8 cellular contexts compared by ENCODE assay signal in genomic region chr12:100268835-100269564, GRCh38. TPM values are rescaled to one million over a fixed set of nuclear protein-coding genes. Genes with fewer than 3 reads are reported as not detected.
DNase-seq lines count a peak whose midpoint lies in the region; ATAC-seq and TF ChIP-seq lines count a peak whose summit lies in the region.

No MANE protein-coding gene starts in this region.

- H3K27ac Mint-ChIP-seq in Calu3 (ENCODE audit: unreplicated experiment) (peak overlapping the region; percentile 48), nephron progenitor cell (no peak overlapping the region)

- TF ChIP-seq CTCF in Calu3 (IDR thresholded peaks at IDR 0.05; ENCODE audit: unreplicated experiment) (no peak), coronary artery (IDR thresholded peaks at IDR 0.05) (no peak), nephron progenitor cell (IDR thresholded peaks at IDR 0.05) (no peak)

- no peak for ATAC-seq in GM21367 (IDR thresholded peaks at IDR 0.05; ENCODE audit: unreplicated experiment)

- intact Hi-C loops in Calu3 (cut with micrococcal nuclease; ENCODE audit: unreplicated experiment), result no loop called here

- H3K27ac ChIP-seq in coronary artery, result no peak overlapping the region

- H3K4me3 Mint-ChIP-seq in Calu3 (ENCODE audit: low read depth, unreplicated experiment) (peak overlapping the region; percentile 94), nephron progenitor cell (peak overlapping the region; percentile 99)

- DNase-seq in Calu3 (no peak), M059J (ENCODE audit: low read depth) (peak; percentile 6), coronary artery (ENCODE audit: low spot score) (no peak), nephron progenitor cell (no peak), AG08396 (ENCODE audit: low spot score) (no peak), NCI-H1436 treated with DMSO at 0.1 percent for 48 hours (lab: John Stamatoyannopoulos, UW) (no peak), DMS153 treated with DMSO at 0.1 percent for 48 hours (lab: John Stamatoyannopoulos, UW; ENCODE audit: unreplicated experiment) (no peak)

- H3K9me3 Mint-ChIP-seq in Calu3 (ENCODE audit: low read depth, unreplicated experiment), result no peaks in the 10 kb centered on the region
- no peaks in the 10 kb centered on the region for H3K9me3 Mint-ChIP-seq in nephron progenitor cell

- CTCF ChIA-PET in Calu3 (lab: Charles Lee), result interaction anchor here (3.4 kb wide), 1 partner anchor 34 kb away, joined by 22 read pairs; no protein-coding TSS in a partner anchor

- H3K27me3 Mint-ChIP-seq in Calu3 (ENCODE audit: unreplicated experiment), result no peaks in the 10 kb centered on the region
- peaks cover 2% of the 10 kb centered on the region for H3K27me3 Mint-ChIP-seq in nephron progenitor cell (ENCODE audit: low read depth, poor library complexity)

- H3K4me1 Mint-ChIP-seq in Calu3 (ENCODE audit: low read depth, unreplicated experiment) (peaks cover 22% of the 10 kb centered on the region), nephron progenitor cell (peaks cover 32% of the 10 kb centered on the region)

- H3K36me3 Mint-ChIP-seq in Calu3 (ENCODE audit: insufficient read depth, unreplicated experiment) (peaks cover 30% of the 10 kb centered on the region), nephron progenitor cell (ENCODE audit: low read depth) (peaks cover 9% of the 10 kb centered on the region)

- BruUV-seq in Calu3 (replicated peaks; lab: Mats Ljungman, UMichigan), result no TSS peak

- H3K4me3 ChIP-seq in coronary artery, result peak overlapping the region; percentile 90

RNA-seq across cellular contexts. Expression of gene SCYL2, which starts 2.0 kb away (rescaled TPM):
- total RNA-seq in Calu3 (2022), result 59.9 and 63.4 TPM in 2 replicates
- 33.8 and 50.9 TPM in 2 replicates for total RNA-seq in M059J (2014; rRNA removed; shearing (Covaris generic))

RNA-seq across cellular contexts. Expression of gene DEPDC4, which starts 2.1 kb away (rescaled TPM):
- total RNA-seq in Calu3 (2022), result 1.9 and 3.7 TPM in 2 replicates
- total RNA-seq in M059J (2014; rRNA removed; shearing (Covaris generic)), result 0.94 and 2.1 TPM in 2 replicates
